In the genomic region with DNA sequence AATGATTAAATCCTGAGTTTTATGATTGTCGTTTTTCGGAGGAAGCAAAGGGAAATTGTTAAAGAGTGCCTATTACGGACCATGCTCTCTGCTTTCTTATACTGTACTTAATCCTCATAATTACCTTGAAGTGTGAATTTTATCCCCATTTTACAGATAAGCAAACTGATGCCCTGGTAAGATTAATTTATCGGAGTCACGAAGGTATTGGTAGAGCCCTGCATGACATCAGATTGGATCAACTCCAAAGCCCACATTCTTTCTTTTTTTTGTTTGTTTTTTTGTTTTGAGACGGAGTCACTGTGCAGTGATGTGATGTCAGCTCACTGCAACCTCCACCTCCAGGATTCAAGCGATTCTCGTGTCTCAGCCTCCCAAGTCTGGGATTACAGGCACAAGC, we compare ENCODE assay signal across 21 cellular contexts. TPM values are rescaled to one million over a fixed set of nuclear protein-coding genes. Genes with fewer than 3 reads are reported as not detected.
DNase-seq lines count a peak whose midpoint lies in the region; ATAC-seq and TF ChIP-seq lines count a peak whose summit lies in the region.
"Had no signal": no experiment of that assay in that cellular context is flagged by ENCODE, and none has a peak within 500 bp of the region (broad histone marks: within the 10 kb centered on the region; RNA-seq: fewer than 3 reads in every experiment).

No MANE protein-coding gene starts in this region.

- intact Hi-C loops in tibial artery (cut with DNase I; ENCODE audit: low total_unique reads) = no loop called here

- H3K36me3 ChIP-seq in SJSA1 (peaks cover 9% of the 10 kb centered on the region), tibial artery (no peaks in the 10 kb centered on the region)
- H3K36me3 ChIP-seq: BE2C had no signal

- H3K27me3 Mint-ChIP-seq in mesothelial cell of epicardium (ENCODE audit: low read depth) = peaks cover 5% of the 10 kb centered on the region
- peaks cover 62% of the 10 kb centered on the region for H3K27me3 Mint-ChIP-seq in activated T-cell treated with anti-CD3 and anti-CD28 coated beads, Interleukin-2, amount 50 U/mL, for 4 hours (ENCODE audit: low read depth)

- H3K27me3 ChIP-seq in SJSA1 (replicated peaks) = no peaks in the 10 kb centered on the region
- H3K27me3 ChIP-seq in tibial artery = no peaks in the 10 kb centered on the region
- H3K27me3 ChIP-seq: BE2C had no signal

- no peak for ATAC-seq in activated T-cell treated with anti-CD3 and anti-CD28 coated beads, Interleukin-2, amount 50 U/mL, for 4 hours
- ATAC-seq in HG02840 (IDR thresholded peaks at IDR 0.05; ENCODE audit: low FRiP score, unreplicated experiment) = no peak
- ATAC-seq: effector memory CD8-positive, alpha-beta T cell; HCT116; naive thymus-derived CD4-positive, alpha-beta T cell; stimulated activated naive CD8-positive, alpha-beta T cell treated with anti-CD3 and anti-CD28 coated beads, Interleukin-15, amount 100 ng/mL, for 72 hours had no signal

- H3K4me3 ChIP-seq in SJSA1 (no peak overlapping the region), coronary artery (peak overlapping the region; percentile 84), tibial artery (no peak overlapping the region)

- H3K36me3 Mint-ChIP-seq in mesothelial cell of epicardium = no peaks in the 10 kb centered on the region
- no peaks in the 10 kb centered on the region for H3K36me3 Mint-ChIP-seq in activated T-cell treated with anti-CD3 and anti-CD28 coated beads, Interleukin-2, amount 50 U/mL, for 4 hours (ENCODE audit: insufficient read depth)

- H3K4me3 Mint-ChIP-seq in mesothelial cell of epicardium = no peak overlapping the region
- H3K4me3 Mint-ChIP-seq in activated T-cell treated with anti-CD3 and anti-CD28 coated beads, Interleukin-2, amount 50 U/mL, for 4 hours = no peak overlapping the region
- H3K4me3 Mint-ChIP-seq: activated CD4-positive, alpha-beta memory T cell treated with anti-CD3 and anti-CD28 coated beads for 36 hours had no signal

- peaks cover 30% of the 10 kb centered on the region for H3K4me1 ChIP-seq in SJSA1 (replicated peaks)
- peaks cover 0 to 31% (median 13%) of the 10 kb centered on the region in 4 donors for H3K4me1 ChIP-seq in tibial artery

- TF ChIP-seq CTCF in coronary artery (IDR thresholded peaks at IDR 0.05) (no peak), mesothelial cell of epicardium (IDR thresholded peaks at IDR 0.05; ENCODE audit: unreplicated experiment) (no peak), tibial artery (IDR thresholded peaks at IDR 0.05) (no peak)

- H3K9me3 Mint-ChIP-seq in mesothelial cell of epicardium = no peaks in the 10 kb centered on the region
- no peaks in the 10 kb centered on the region for H3K9me3 Mint-ChIP-seq in activated T-cell treated with anti-CD3 and anti-CD28 coated beads, Interleukin-2, amount 50 U/mL, for 4 hours
- H3K9me3 Mint-ChIP-seq: activated CD4-positive, alpha-beta memory T cell treated with anti-CD3 and anti-CD28 coated beads for 36 hours; effector memory CD8-positive, alpha-beta T cell; stimulated activated naive CD8-positive, alpha-beta T cell treated with anti-CD3 and anti-CD28 coated beads, Interleukin-15, amount 100 ng/mL, for 72 hours had no signal

- peaks cover 49% of the 10 kb centered on the region for H3K4me1 Mint-ChIP-seq in mesothelial cell of epicardium
- peaks cover 19% of the 10 kb centered on the region for H3K4me1 Mint-ChIP-seq in activated T-cell treated with anti-CD3 and anti-CD28 coated beads, Interleukin-2, amount 50 U/mL, for 4 hours (ENCODE audit: low read depth)

- H3K27ac Mint-ChIP-seq in mesothelial cell of epicardium = peak overlapping the region; percentile 97
- H3K27ac Mint-ChIP-seq: activated CD4-positive, alpha-beta memory T cell treated with anti-CD3 and anti-CD28 coated beads for 36 hours; effector memory CD8-positive, alpha-beta T cell; progenitor cell of endocrine pancreas; stimulated activated naive CD8-positive, alpha-beta T cell treated with anti-CD3 and anti-CD28 coated beads, Interleukin-15, amount 100 ng/mL, for 72 hours had no signal

- 0 out of 2 replicates have a peak, but pooled peaks cover 4% of the 10 kb centered on the region for H3K9me3 ChIP-seq in SJSA1 (replicated peaks)
- no peaks in the 10 kb centered on the region for H3K9me3 ChIP-seq in tibial artery
- H3K9me3 ChIP-seq: BE2C, SK-N-SH had no signal

- H3K27ac ChIP-seq in SJSA1 (peak overlapping the region; percentile 95), coronary artery (peak overlapping the region; percentile 92 to 96), tibial artery (peak overlapping the region; percentile 93 to 98)

- DNase-seq in SJSA1 (ENCODE audit: low read depth in 1 of 2, low spot score in 2 of 2) (peak in 1 of 2 experiments; percentile 9), coronary artery (ENCODE audit: low spot score) (no peak), mesothelial cell of epicardium (ENCODE audit: low spot score in 2 of 2, unreplicated experiment in 2 of 2) (no peak), tibial artery (no peak), DMS 273 (lab: John Stamatoyannopoulos, UW; ENCODE audit: unreplicated experiment) (no peak), activated T-cell treated with anti-CD3 and anti-CD28 coated beads for 4 hours (no peak)
- DNase-seq in activated T-cell treated with anti-CD3 and anti-CD28 coated beads, Interleukin-2, amount 50 U/mL, for 4 hours = no peak
- DNase-seq: activated CD4-positive, alpha-beta memory T cell treated with anti-CD3 and anti-CD28 coated beads for 36 hours; activated naive CD4-positive, alpha-beta T cell; BE2C; effector memory CD8-positive, alpha-beta T cell; mammary epithelial cell; naive thymus-derived CD4-positive, alpha-beta T cell; NCI-H1417 treated with DMSO at 0.1 percent for 48 hours; NCI-H524; SK-N-SH; stimulated activated CD4-positive, alpha-beta T cell treated with anti-CD3 and anti-CD28 coated beads, Interleukin-4, amount 100 ng/mL, for 24 hours; stimulated activated naive CD8-positive, alpha-beta T cell treated with anti-CD3 and anti-CD28 coated beads, Interleukin-15, amount 100 ng/mL, for 72 hours had no signal

RNA-seq across cellular contexts. Expression of a gene that starts 1.6 kb away (rescaled TPM):
- total RNA-seq in SJSA1 (2014; rRNA removed; shearing (Covaris generic)) = 105 and 113 TPM in 2 replicates
- total RNA-seq in mesothelial cell of epicardium = 18.7 to 19.1 TPM (median 19.1 TPM) in 3 replicates
- total RNA-seq in activated T-cell treated with anti-CD3 and anti-CD28 coated beads, Interleukin-2, amount 50 U/mL, for 4 hours = 1 to 10 TPM in 1 of 3 donors, under 1 TPM in 2; 0.58 to 1.1 (median 0.63) TPM
